1 cellular context compared by ENCODE assay signal in the genomic region with DNA sequence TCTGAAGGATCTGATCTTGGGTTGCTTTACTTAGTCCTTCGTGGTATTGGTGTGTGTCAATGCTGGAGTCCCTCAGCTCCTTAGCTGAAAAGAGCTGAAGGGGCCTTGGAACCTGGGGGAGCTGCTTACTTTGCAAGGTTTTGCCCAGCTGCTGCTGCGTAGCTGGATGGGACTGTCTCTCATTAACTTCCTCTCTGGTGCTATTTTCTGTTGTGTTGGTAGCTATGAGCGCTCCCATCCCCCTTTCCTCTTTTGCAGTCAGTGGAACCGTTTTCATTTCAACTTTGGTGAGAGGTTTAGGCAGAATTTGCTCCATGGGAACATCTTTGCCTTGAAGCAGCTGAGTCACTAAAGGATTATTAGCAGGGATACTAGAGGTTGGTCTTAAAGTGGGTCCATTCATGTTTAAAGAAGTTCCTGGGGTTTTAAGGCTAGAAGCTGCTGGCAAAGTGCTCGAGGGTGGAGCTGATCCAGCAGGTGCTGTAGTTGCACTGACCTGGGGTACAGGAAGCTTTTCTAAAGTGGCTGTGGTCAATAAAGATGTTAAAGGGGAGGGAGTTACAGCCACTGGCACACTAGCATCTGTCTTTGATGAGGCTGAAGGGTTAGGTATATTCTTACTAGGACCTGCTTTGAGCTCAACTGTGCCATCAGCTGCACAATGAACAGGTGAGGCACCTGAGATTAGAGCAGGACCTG.
TF ChIP-seq lines count a peak whose summit lies in the region.

No MANE protein-coding gene starts in this region.

TF ChIP-seq in HepG2, 621 proteins besides CTCF, POLR2A, EP300 and RAD21 (continued from another document):
- TF ChIP-seq CREB3 (CRISPR knock-in tag; IDR thresholded peaks at IDR 0.05) = no peak
